Comparison of ENCODE assay signal across 17 cellular contexts in genomic region chr2:133241231-133241575, GRCh38.
A peak's percentile ranks its signal among the peaks of the same experiment; 100 is the strongest.
DNase-seq lines count a peak whose midpoint lies in the region; ATAC-seq and TF ChIP-seq lines count a peak whose summit lies in the region.
"Had no signal": no experiment of that assay in that cellular context is flagged by ENCODE, and none has a peak within 500 bp of the region (broad histone marks: within the 10 kb centered on the region; RNA-seq: fewer than 3 reads in every experiment).

No MANE protein-coding gene starts in this region.

- DNase-seq in AG09309 (ENCODE audit: low read depth) (peak; percentile 46), M059J (ENCODE audit: low read depth) (peak; percentile 72), epithelial cell of proximal tubule (ENCODE audit: low read depth) (no peak), retinal pigment epithelial cell (ENCODE audit: low read depth) (no peak), NCI-H774 (lab: John Stamatoyannopoulos, UW) (no peak), NCI-H524 (lab: John Stamatoyannopoulos, UW) (no peak), NCI-H1436 (lab: John Stamatoyannopoulos, UW) (no peak)
- DNase-seq: activated CD8-positive, alpha-beta memory T cell treated with anti-CD3 and anti-CD28 coated beads for 24 hours; activated naive CD4-positive, alpha-beta T cell; NCI-H1092; RPMI8226; stimulated activated CD4-positive, alpha-beta T cell treated with anti-CD3 and anti-CD28 coated beads, Interleukin-4, amount 100 ng/mL, for 4 hours; stimulated activated naive CD4-positive, alpha-beta T cell; T1000 had no signal

- ATAC-seq in HG02571 (IDR thresholded peaks at IDR 0.05; ENCODE audit: unreplicated experiment): no peak
- ATAC-seq: esophagus mucosa had no signal

- peak overlapping the region; percentile 22 for H3K4me3 ChIP-seq in AG09309 (ENCODE audit: control insufficient read depth, low read depth, low read length)
- H3K4me3 ChIP-seq in epithelial cell of proximal tubule (ENCODE audit: low read depth, low read length): peak overlapping the region; percentile 24
- H3K4me3 ChIP-seq in retinal pigment epithelial cell (ENCODE audit: low read length): peak overlapping the region; percentile 2
- H3K4me3 ChIP-seq: prostate gland had no signal

- no peak for TF ChIP-seq CTCF in AG09309 (IDR thresholded peaks at IDR 0.05; ENCODE audit: control insufficient read depth, insufficient read depth, low read depth, low read length, missing control alignments)
- TF ChIP-seq CTCF in epithelial cell of proximal tubule (conservative IDR thresholded peaks at IDR 0.05; ENCODE audit: low read depth, low read length): no peak
- no peak for TF ChIP-seq CTCF in retinal pigment epithelial cell (conservative IDR thresholded peaks at IDR 0.05; ENCODE audit: low read depth, low read length)

Comparison
In these comparisons a context has a peak if more than half of its experiments do, and no peak if none do; other contexts are left out.
1. DNase-seq: peak in AG09309 (single experiment) and M059J (single experiment); none in epithelial cell of proximal tubule (single experiment), retinal pigment epithelial cell (single experiment), NCI-H774 (single experiment), NCI-H524 (0 of 2) and NCI-H1436 (single experiment).
2. Peak in every context shown above with its lines, with median percentiles within 50 percentile points of each other: H3K4me3 ChIP-seq.